ENCODE assay signal across 8 cellular contexts in genomic region chr21:37266515-37267221, GRCh38. TPM values are rescaled to one million over a fixed set of nuclear protein-coding genes. Genes with fewer than 3 reads are reported as not detected.
A peak's percentile ranks its signal among the peaks of the same experiment; 100 is the strongest.
DNase-seq lines count a peak whose midpoint lies in the region; ATAC-seq and TF ChIP-seq lines count a peak whose summit lies in the region.

No MANE protein-coding gene starts in this region.

- peak overlapping the region; percentile 90 for H3K4me3 ChIP-seq in CD8-positive, alpha-beta memory T cell (ENCODE audit: low read length)
- H3K4me3 ChIP-seq in NT2/D1 (ENCODE audit: insufficient read length, low read depth) = peak overlapping the region; percentile 88
- H3K4me3 ChIP-seq in lower leg skin (ENCODE audit: low read depth, poor library complexity, severe bottlenecking) = peak overlapping the region; percentile 74
- H3K4me3 ChIP-seq in thyroid gland (replicated peaks in 1 of 3) = peak overlapping the region; percentile 50 to 99 (median 88)

- peaks cover 39% of the 10 kb centered on the region for H3K4me1 ChIP-seq in CD8-positive, alpha-beta memory T cell (ENCODE audit: insufficient read depth, low read length)
- H3K4me1 ChIP-seq in NT2/D1 (ENCODE audit: insufficient read depth, insufficient read length) (no peaks in the 10 kb centered on the region), thyroid gland (peaks cover 13 to 16% of the 10 kb centered on the region in 2 donors)

- TF ChIP-seq POLR2A in lower leg skin (IDR thresholded peaks at IDR 0.05) (no peak), thyroid gland (IDR thresholded peaks at IDR 0.05) (no peak)

- H3K36me3 Mint-ChIP-seq in CD8-positive, alpha-beta memory T cell = peaks cover 0 to 14% (median 0%) of the 10 kb centered on the region in 3 donors

- no peak for TF ChIP-seq CTCF in lower leg skin (IDR thresholded peaks at IDR 0.05)
- TF ChIP-seq CTCF in thyroid gland (IDR thresholded peaks at IDR 0.05) = no peak

- H3K4me1 Mint-ChIP-seq in CD8-positive, alpha-beta memory T cell = peaks cover 38 to 60% (median 55%) of the 10 kb centered on the region in 3 donors

- peaks cover 0 to 3% of the 10 kb centered on the region in 2 donors for H3K27me3 Mint-ChIP-seq in CD8-positive, alpha-beta memory T cell

- no peaks in the 10 kb centered on the region for H3K27me3 ChIP-seq in CD8-positive, alpha-beta memory T cell (ENCODE audit: insufficient read depth, low read length, poor library complexity, severe bottlenecking)
- H3K27me3 ChIP-seq in NT2/D1 (ENCODE audit: insufficient read depth, insufficient read length) (no peaks in the 10 kb centered on the region), thyroid gland (no peaks in the 10 kb centered on the region)

- peak overlapping the region; percentile 94 to 99 (median 98) for H3K27ac Mint-ChIP-seq in CD8-positive, alpha-beta memory T cell

- CTCF ChIA-PET in CD8-positive, alpha-beta memory T cell (lab: Charles Lee) = interaction anchor here (0.9 to 1.7 kb wide), 8 partner anchors 10 to 297 kb away, joined by 3 to 8 read pairs (median 4); partner anchors contain the start of gene DYRK1A

- H3K36me3 ChIP-seq in CD8-positive, alpha-beta memory T cell (ENCODE audit: insufficient read depth, low read length) = peaks cover 6% of the 10 kb centered on the region
- H3K36me3 ChIP-seq in NT2/D1 (ENCODE audit: insufficient read depth, insufficient read length, low read length) (peaks cover 22% of the 10 kb centered on the region), thyroid gland (no peaks in the 10 kb centered on the region)

- peak overlapping the region; percentile 99 for H3K27ac ChIP-seq in CD8-positive, alpha-beta memory T cell (ENCODE audit: low read depth, low read length)
- peak overlapping the region; percentile 82 to 98 (median 97) for H3K27ac ChIP-seq in thyroid gland

- peak overlapping the region; percentile 88 for H3K9ac ChIP-seq in NT2/D1 (ENCODE audit: insufficient read length, low read depth)

- peak overlapping the region; percentile 93 to 97 (median 95) for H3K4me3 Mint-ChIP-seq in CD8-positive, alpha-beta memory T cell

- POLR2A ChIA-PET in CD8-positive, alpha-beta memory T cell (lab: Charles Lee) = interaction anchor here (0.6 to 2.8 kb wide), 10 partner anchors 8 to 297 kb away, joined by 3 to 39 read pairs (median 6); partner anchors contain the start of gene DYRK1A

- H3K9me3 ChIP-seq in CD8-positive, alpha-beta memory T cell (ENCODE audit: low read length) = no peaks in the 10 kb centered on the region
- no peaks in the 10 kb centered on the region for H3K9me3 ChIP-seq in NT2/D1 (ENCODE audit: insufficient read depth, low read length)
- H3K9me3 ChIP-seq in thyroid gland = no peaks in the 10 kb centered on the region

- intact Hi-C loops in lower leg skin (cut with DNase I; ENCODE audit: low total_unique reads) (loop anchor here (10.0 kb wide), 1 partner anchor 88 kb away; no protein-coding TSS in a partner anchor), thyroid gland (cut with DNase I) (loop anchor here (5.0 to 10.0 kb wide), 2 partner anchors 194 to 298 kb away; partner anchors contain the start of genes PIGP and TTC3)

- no peak for DNase-seq in CD8-positive, alpha-beta memory T cell
- DNase-seq in NT2/D1 (ENCODE audit: low read depth, low spot score) = peak; percentile 35
- DNase-seq in cerebellar cortex (ENCODE audit: low spot score) = peak; percentile 43
- no peak for DNase-seq in lower leg skin (ENCODE audit: low spot score in 2 of 2)
- DNase-seq in thyroid gland = peak in 1 of 2 donors; percentile 61
- no peak for DNase-seq in activated CD4-positive, alpha-beta T cell treated with anti-CD3 and anti-CD28 coated beads, Interleukin-2, amount 50 U/mL, for 48 hours

- 1 to 5% methylated on average over 11 to 19 of the region's 39 CpGs for WGBS in lower leg skin, 2 donors
- 3 to 7% methylated on average over 16 to 29 of the region's 39 CpGs for WGBS in thyroid gland, 2 donors

- no peaks in the 10 kb centered on the region for H3K9me3 Mint-ChIP-seq in CD8-positive, alpha-beta memory T cell

- ATAC-seq in GM18870 (IDR thresholded peaks at IDR 0.05; ENCODE audit: unreplicated experiment) = peak; percentile 1
- ATAC-seq in HG03103 (IDR thresholded peaks at IDR 0.05; ENCODE audit: low read depth, unreplicated experiment) = peak; percentile 0

RNA-seq across cellular contexts. Expression of gene VPS26C, which starts 0.5 kb away (rescaled TPM):
- total RNA-seq in CD8-positive, alpha-beta memory T cell = 10 to 100 TPM; 59.1 to 62.7 TPM
- polyA plus RNA-seq in CD8-positive, alpha-beta memory T cell = 82.0 TPM
- total RNA-seq in lower leg skin = 10 to 100 TPM; 40.8 to 69.9 (median 49.2) TPM
- 10 to 100 TPM; 44.8 to 76.2 (median 62.0) TPM for total RNA-seq in thyroid gland

Comparison
In these comparisons a context has a peak if more than half of its experiments do, and no peak if none do; other contexts are left out.
1. DNase-seq: peak in NT2/D1 (single experiment) and cerebellar cortex (single experiment); none in CD8-positive, alpha-beta memory T cell (0 of 5), lower leg skin (0 of 2) and activated CD4-positive, alpha-beta T cell treated with anti-CD3 and anti-CD28 coated beads, Interleukin-2, amount 50 U/mL, for 48 hours (0 of 2).
2. Peak in every context shown above with its lines, with median percentiles within 50 percentile points of each other: H3K4me3 ChIP-seq.